In the genomic region with DNA sequence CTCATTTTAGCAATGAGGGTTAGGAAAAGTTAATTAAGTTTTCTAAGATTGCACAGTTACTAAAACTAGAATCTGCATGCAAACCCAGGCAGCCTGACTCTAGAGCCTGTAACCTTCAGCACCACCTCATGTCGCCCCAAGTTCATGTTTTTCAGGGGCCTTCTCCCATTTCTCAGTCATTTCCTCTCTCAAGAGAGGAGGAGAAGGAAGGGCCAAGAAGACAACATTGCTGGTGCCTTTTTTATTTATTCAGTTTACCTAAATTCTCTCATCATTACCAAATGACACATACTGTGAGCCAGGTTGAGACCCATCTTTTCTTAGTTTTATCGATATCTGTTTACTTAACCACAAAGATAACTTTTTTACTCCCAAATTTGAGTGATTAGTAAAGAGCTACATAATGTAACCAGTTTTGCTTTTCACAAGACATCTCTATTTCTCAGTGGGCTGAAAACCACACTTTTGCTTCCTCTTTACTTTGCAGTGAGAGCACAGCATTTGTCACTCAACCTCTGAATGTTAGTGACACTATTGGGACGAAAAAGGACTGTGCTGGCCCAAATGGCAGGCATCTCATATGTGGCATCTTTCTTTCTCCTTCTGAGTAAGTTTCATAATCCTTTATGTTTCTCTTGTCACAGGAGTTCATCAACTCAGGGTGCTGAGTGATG, we compare ENCODE assay signal across 8 cellular contexts. TPM values are rescaled to one million over a fixed set of nuclear protein-coding genes. Genes with fewer than 3 reads are reported as not detected.
A peak's percentile ranks its signal among the peaks of the same experiment; 100 is the strongest.
DNase-seq lines count a peak whose midpoint lies in the region; ATAC-seq and TF ChIP-seq lines count a peak whose summit lies in the region.

A gene with protein sequence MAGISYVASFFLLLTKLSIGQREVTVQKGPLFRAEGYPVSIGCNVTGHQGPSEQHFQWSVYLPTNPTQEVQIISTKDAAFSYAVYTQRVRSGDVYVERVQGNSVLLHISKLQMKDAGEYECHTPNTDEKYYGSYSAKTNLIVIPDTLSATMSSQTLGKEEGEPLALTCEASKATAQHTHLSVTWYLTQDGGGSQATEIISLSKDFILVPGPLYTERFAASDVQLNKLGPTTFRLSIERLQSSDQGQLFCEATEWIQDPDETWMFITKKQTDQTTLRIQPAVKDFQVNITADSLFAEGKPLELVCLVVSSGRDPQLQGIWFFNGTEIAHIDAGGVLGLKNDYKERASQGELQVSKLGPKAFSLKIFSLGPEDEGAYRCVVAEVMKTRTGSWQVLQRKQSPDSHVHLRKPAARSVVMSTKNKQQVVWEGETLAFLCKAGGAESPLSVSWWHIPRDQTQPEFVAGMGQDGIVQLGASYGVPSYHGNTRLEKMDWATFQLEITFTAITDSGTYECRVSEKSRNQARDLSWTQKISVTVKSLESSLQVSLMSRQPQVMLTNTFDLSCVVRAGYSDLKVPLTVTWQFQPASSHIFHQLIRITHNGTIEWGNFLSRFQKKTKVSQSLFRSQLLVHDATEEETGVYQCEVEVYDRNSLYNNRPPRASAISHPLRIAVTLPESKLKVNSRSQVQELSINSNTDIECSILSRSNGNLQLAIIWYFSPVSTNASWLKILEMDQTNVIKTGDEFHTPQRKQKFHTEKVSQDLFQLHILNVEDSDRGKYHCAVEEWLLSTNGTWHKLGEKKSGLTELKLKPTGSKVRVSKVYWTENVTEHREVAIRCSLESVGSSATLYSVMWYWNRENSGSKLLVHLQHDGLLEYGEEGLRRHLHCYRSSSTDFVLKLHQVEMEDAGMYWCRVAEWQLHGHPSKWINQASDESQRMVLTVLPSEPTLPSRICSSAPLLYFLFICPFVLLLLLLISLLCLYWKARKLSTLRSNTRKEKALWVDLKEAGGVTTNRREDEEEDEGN (plus strand): TSS at position 507 of the 674 bp plus-strand sequence. CDS start 58 bp downstream, at position 565.

- intact Hi-C loops in ascending aorta (cut with DNase I), result no loop called here
- intact Hi-C loops in cardiac septum (cut with DNase I), result no loop called here

- in situ Hi-C loops in KBM-7 (cut with MboI; ENCODE audit: low pct_unique_long_range_greater_than_20kb, low sequenced_read_pairs), result no loop called here

- no peaks in the 10 kb centered on the region for H3K36me3 ChIP-seq in ascending aorta

- no peaks in the 10 kb centered on the region for H3K27me3 Mint-ChIP-seq in memory B cell
- no peaks in the 10 kb centered on the region for H3K27me3 Mint-ChIP-seq in endothelial cell (ENCODE audit: unreplicated experiment)

- peak within 1 kb of the TSS; percentile 25 for H3K4me3 Mint-ChIP-seq in memory B cell
- no peak within 1 kb of the TSS for H3K4me3 Mint-ChIP-seq in endothelial cell (ENCODE audit: unreplicated experiment)

- H3K27ac ChIP-seq in ascending aorta, result no peak within 1 kb of the TSS

- peak; percentile 61 for DNase-seq in KBM-7
- no peak for DNase-seq in memory B cell (ENCODE audit: low spot score in 2 of 2)
- no peak for DNase-seq in ascending aorta (ENCODE audit: low spot score in 2 of 2)
- DNase-seq in endothelial cell (ENCODE audit: low spot score), result no peak
- no peak for DNase-seq in NCI-H2081 (lab: John Stamatoyannopoulos, UW)
- no peak for DNase-seq in cardiac septum (ENCODE audit: low spot score)

- no peak within 1 kb of the TSS for H3K4me3 ChIP-seq in ascending aorta

- H3K27ac Mint-ChIP-seq in memory B cell (peak within 1 kb of the TSS; percentile 76), endothelial cell (ENCODE audit: unreplicated experiment) (no peak within 1 kb of the TSS)

- H3K4me1 Mint-ChIP-seq in memory B cell, result peaks cover 18% of the 10 kb centered on the region
- peaks cover 5% of the 10 kb centered on the region for H3K4me1 Mint-ChIP-seq in endothelial cell (ENCODE audit: unreplicated experiment)

- H3K4me1 ChIP-seq in ascending aorta, result no peaks in the 10 kb centered on the region

- ATAC-seq in GM18502 (IDR thresholded peaks at IDR 0.05; ENCODE audit: poor library complexity, unreplicated experiment) (peak; percentile 97), GM21576 (IDR thresholded peaks at IDR 0.05; ENCODE audit: unreplicated experiment) (peak; percentile 97), memory B cell (ENCODE audit: low read depth) (peak; percentile 84)

- TF ChIP-seq CTCF in ascending aorta (IDR thresholded peaks at IDR 0.05), result no peak
- TF ChIP-seq CTCF in endothelial cell (IDR thresholded peaks at IDR 0.05; ENCODE audit: unreplicated experiment), result no peak

- no peaks in the 10 kb centered on the region for H3K9me3 ChIP-seq in ascending aorta

- H3K9me3 Mint-ChIP-seq in memory B cell (peaks cover 1% of the 10 kb centered on the region), endothelial cell (ENCODE audit: unreplicated experiment) (no peaks in the 10 kb centered on the region)

- peaks cover 2% of the 10 kb centered on the region for H3K36me3 Mint-ChIP-seq in memory B cell
- no peaks in the 10 kb centered on the region for H3K36me3 Mint-ChIP-seq in endothelial cell (ENCODE audit: low read depth, unreplicated experiment)

- H3K27me3 ChIP-seq in ascending aorta, result no peaks in the 10 kb centered on the region

RNA-seq across cellular contexts. Expression of the gene that starts here (rescaled TPM):
- total RNA-seq in ascending aorta (not detected), endothelial cell (ENCODE audit: unreplicated experiment) (0.10 TPM), cardiac septum (1.6 TPM)
